ENCODE assay signal across 18 cellular contexts in the genomic region with DNA sequence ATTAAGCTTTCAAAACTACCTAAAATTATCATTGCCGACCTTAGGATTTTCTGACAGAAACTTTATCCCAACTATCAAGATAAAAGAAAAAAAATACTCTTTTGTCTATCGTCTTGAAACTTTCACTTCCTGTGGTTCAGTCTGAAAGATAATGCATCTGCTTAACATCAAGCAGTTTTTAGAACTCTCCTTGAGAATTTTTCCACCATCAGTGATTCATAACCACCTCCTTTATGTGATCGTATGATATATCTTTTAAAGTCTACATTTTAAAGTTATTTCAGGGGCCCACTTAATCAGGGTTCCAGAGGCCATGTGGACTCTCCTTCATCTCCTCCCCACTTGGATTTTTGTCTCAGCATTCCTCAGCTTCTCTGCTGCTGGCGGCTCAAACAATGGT.
DNase-seq lines count a peak whose midpoint lies in the region; ATAC-seq and TF ChIP-seq lines count a peak whose summit lies in the region.
"Had no signal": no experiment of that assay in that cellular context is flagged by ENCODE, and none has a peak within 500 bp of the region (broad histone marks: within the 10 kb centered on the region; RNA-seq: fewer than 3 reads in every experiment).

No MANE protein-coding gene starts in this region.

- DNase-seq in GM03348 (ENCODE audit: low spot score) (peak; percentile 15), iris pigment epithelial cell (ENCODE audit: low read depth) (peak; percentile 27), dermis blood vessel endothelial cell (no peak), head of caudate nucleus (no peak)
- DNase-seq in Jurkat, Clone E6-1 (ENCODE audit: low read depth, low spot score), result peak; percentile 1
- DNase-seq: ACHN; AML-193; CD4-positive, CD25-positive, alpha-beta regulatory T cell; DMS53; H7; NCI-H1417 treated with DMSO at 0.1 percent for 48 hours; NCI-H2081; NCI-H748 treated with DMSO at 0.1 percent for 48 hours; Right ventricle myocardium superior had no signal

- no peak overlapping the region for H3K4me3 Mint-ChIP-seq in stimulated activated memory B cell treated with anti-CD40 and anti-IgM and Interleukin-4, amounts not matched to agents 10 μg/mL and 1 μg/mL and 100 μg/mL, for 72 hours
- H3K4me3 Mint-ChIP-seq: CD4-positive, CD25-positive, alpha-beta regulatory T cell had no signal

- H3K9me3 Mint-ChIP-seq in stimulated activated memory B cell treated with anti-CD40 and anti-IgM and Interleukin-4, amounts not matched to agents 10 μg/mL and 1 μg/mL and 100 μg/mL, for 72 hours, result no peaks in the 10 kb centered on the region

- no peak overlapping the region for H3K27ac Mint-ChIP-seq in stimulated activated memory B cell treated with anti-CD40 and anti-IgM and Interleukin-4, amounts not matched to agents 10 μg/mL and 1 μg/mL and 100 μg/mL, for 72 hours
- H3K27ac Mint-ChIP-seq: CD4-positive, CD25-positive, alpha-beta regulatory T cell had no signal

- no peaks in the 10 kb centered on the region for H3K36me3 Mint-ChIP-seq in stimulated activated memory B cell treated with anti-CD40 and anti-IgM and Interleukin-4, amounts not matched to agents 10 μg/mL and 1 μg/mL and 100 μg/mL, for 72 hours
- H3K36me3 Mint-ChIP-seq: CD4-positive, CD25-positive, alpha-beta regulatory T cell had no signal

- peak; percentile 18 for ATAC-seq in SK-N-SH treated with all-trans-retinoic acid at 6 μM for 48 hours
- ATAC-seq in HG03025 (IDR thresholded peaks at IDR 0.05; ENCODE audit: low FRiP score, unreplicated experiment), result no peak
- no peak for ATAC-seq in stimulated activated memory B cell treated with anti-CD40 and anti-IgM and Interleukin-4, amounts not matched to agents 10 μg/mL and 1 μg/mL and 100 μg/mL, for 72 hours

- H3K4me1 Mint-ChIP-seq in stimulated activated memory B cell treated with anti-CD40 and anti-IgM and Interleukin-4, amounts not matched to agents 10 μg/mL and 1 μg/mL and 100 μg/mL, for 72 hours, result peaks cover 10% of the 10 kb centered on the region
- H3K4me1 Mint-ChIP-seq: CD4-positive, CD25-positive, alpha-beta regulatory T cell had no signal

- H3K27me3 Mint-ChIP-seq in stimulated activated memory B cell treated with anti-CD40 and anti-IgM and Interleukin-4, amounts not matched to agents 10 μg/mL and 1 μg/mL and 100 μg/mL, for 72 hours, result no peaks in the 10 kb centered on the region
- H3K27me3 Mint-ChIP-seq: CD4-positive, CD25-positive, alpha-beta regulatory T cell; IgD-negative memory B cell had no signal

- intact Hi-C loops in head of caudate nucleus (cut with DNase I), result no loop called here

- no peak overlapping the region for H3K4me3 ChIP-seq in Jurkat, Clone E6-1 (ENCODE audit: low read length)

TF ChIP-seq in SK-N-SH treated with all-trans-retinoic acid at 6 μM for 48 hours, 23 proteins besides CTCF, POLR2A, EP300 and RAD21:
- TF ChIP-seq BACH2 (CRISPR knock-in tag; IDR thresholded peaks at IDR 0.05; ENCODE audit: borderline replicate concordance) (no peak), ISL1 (CRISPR knock-in tag; IDR thresholded peaks at IDR 0.05) (peak; percentile 42), PATZ1 (CRISPR knock-in tag; IDR thresholded peaks at IDR 0.05; ENCODE audit: borderline replicate concordance) (no peak), CREB5 (CRISPR knock-in tag; IDR thresholded peaks at IDR 0.05; ENCODE audit: low read depth) (no peak), ARNTL (CRISPR knock-in tag; IDR thresholded peaks at IDR 0.05; ENCODE audit: borderline replicate concordance, low read depth) (no peak)
TF ChIP-seq in SK-N-SH treated with all-trans-retinoic acid at 6 μM for 48 hours: peak in this region for 1.

Comparison
In these comparisons a context has a peak if more than half of its experiments do, and no peak if none do; other contexts are left out.
1. DNase-seq: peak in GM03348 (single experiment), Jurkat, Clone E6-1 (single experiment) and iris pigment epithelial cell (single experiment); none in dermis blood vessel endothelial cell (single experiment) and head of caudate nucleus (0 of 42).